Comparison of ENCODE assay signal across 11 cellular contexts in the genomic region with DNA sequence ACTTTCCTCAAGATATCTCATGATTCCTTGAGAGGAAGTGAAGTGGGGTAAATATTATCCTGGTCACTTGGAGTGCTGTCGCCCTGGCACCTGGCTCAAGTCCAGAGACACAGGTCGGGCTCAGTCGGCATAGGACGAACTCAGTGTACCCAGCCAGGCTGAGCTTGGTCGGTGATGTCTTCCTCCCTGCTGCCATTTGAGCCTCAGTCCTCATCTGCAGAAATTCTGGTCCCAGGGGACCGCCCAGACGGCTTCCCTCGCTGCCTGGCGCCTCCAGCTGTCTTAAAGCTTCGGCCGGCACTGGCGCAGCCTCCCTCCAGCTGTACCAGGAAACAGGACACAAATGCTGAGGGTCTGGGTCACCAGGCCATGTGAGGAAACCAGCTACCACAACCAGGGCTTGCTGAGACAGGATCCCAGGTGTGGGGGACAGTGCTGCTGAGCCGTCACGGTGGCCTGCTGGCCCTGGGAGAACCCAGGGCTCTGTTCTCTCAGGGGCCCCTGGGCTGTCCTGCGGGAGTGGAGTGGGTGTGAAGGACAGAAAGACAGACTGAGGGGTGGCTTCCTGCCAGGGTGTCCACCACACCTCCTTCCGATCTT. TPM values are rescaled to one million over a fixed set of nuclear protein-coding genes. Genes with fewer than 3 reads are reported as not detected.
DNase-seq lines count a peak whose midpoint lies in the region; ATAC-seq, FAIRE-seq and TF ChIP-seq lines count a peak whose summit lies in the region.
"Had no signal": no experiment of that assay in that cellular context is flagged by ENCODE, and none has a peak within 500 bp of the region (broad histone marks: within the 10 kb centered on the region; RNA-seq: fewer than 3 reads in every experiment).

No MANE protein-coding gene starts in this region.

- H3K27ac Mint-ChIP-seq in naive thymus-derived CD4-positive, alpha-beta T cell = no peak overlapping the region

- H3K79me2 ChIP-seq in SU-DHL-6 (ENCODE audit: insufficient read depth, low read length) (peaks cover under 1% of the 10 kb centered on the region; the same call in 1 of the 2 replicates), HepG2 (ENCODE audit: insufficient read depth, low read length) (no peaks in the 10 kb centered on the region)

- H3K4me3 ChIP-seq in heart left ventricle (peak overlapping the region in 4 of 12 donors; percentile 0 to 11 (median 6)), SU-DHL-6 (ENCODE audit: insufficient read depth, low read length, poor library complexity, severe bottlenecking) (no peak overlapping the region), HepG2 (replicated peaks in 1 of 3; ENCODE audit: insufficient read depth in 1 of 3, low read depth in 2 of 3, low read length in 3 of 3) (peak overlapping the region; percentile 19 to 73 (median 29)), vagina (no peak overlapping the region)
- H3K4me3 ChIP-seq in naive thymus-derived CD4-positive, alpha-beta T cell (ENCODE audit: low read length) = no peak overlapping the region
- H3K4me3 ChIP-seq: testis had no signal

- H3K4me1 Mint-ChIP-seq in naive thymus-derived CD4-positive, alpha-beta T cell = peaks cover 9 to 32% (median 22%) of the 10 kb centered on the region in 7 donors

- H3K9me3 ChIP-seq in heart left ventricle = no peaks in the 10 kb centered on the region
- H3K9me3 ChIP-seq in SU-DHL-6 (ENCODE audit: insufficient read depth, low read length) = no peaks in the 10 kb centered on the region
- no peaks in the 10 kb centered on the region for H3K9me3 ChIP-seq in HepG2 (ENCODE audit: low read length)
- H3K9me3 ChIP-seq in vagina = no peaks in the 10 kb centered on the region
- H3K9me3 ChIP-seq in naive thymus-derived CD4-positive, alpha-beta T cell (ENCODE audit: control insufficient read depth in 2 of 3, low read length in 3 of 3) = no peaks in the 10 kb centered on the region
- H3K9me3 ChIP-seq: testis had no signal

- no peaks in the 10 kb centered on the region for H3K9me3 Mint-ChIP-seq in naive thymus-derived CD4-positive, alpha-beta T cell

- WGBS in heart left ventricle, 4 donors = 26 to 36% (median 33%) methylated on average over 12 to 16 of the region's 16 CpGs
- 4% methylated on average over 10 of the region's 16 CpGs for WGBS in HepG2 (ENCODE audit: low lambda C conversion rate)

- TF ChIP-seq EP300 in HepG2 (IDR thresholded peaks at IDR 0.05; ENCODE audit: low read depth in 2 of 2, low read length in 2 of 2) (no peak), HepG2 (CRISPR knock-in tag; IDR thresholded peaks at IDR 0.05; ENCODE audit: borderline replicate concordance) (no peak)

- H3F3A ChIP-seq in SU-DHL-6 (ENCODE audit: insufficient read depth) = peaks cover 32% of the 10 kb centered on the region

- peak overlapping the region; percentile 59 for H3K4me2 ChIP-seq in SU-DHL-6 (ENCODE audit: low read depth, low read length, poor library complexity, severe bottlenecking)
- peak overlapping the region; percentile 87 for H3K4me2 ChIP-seq in HepG2 (ENCODE audit: low read depth, low read length)

- TF ChIP-seq POLR2A in heart left ventricle (IDR thresholded peaks at IDR 0.05) (no peak), HepG2 (IDR thresholded peaks at IDR 0.05; ENCODE audit: insufficient read depth in 1 of 2, low read depth in 2 of 2, low read length in 2 of 2) (no peak), vagina (IDR thresholded peaks at IDR 0.05) (no peak)

- H3K4me1 ChIP-seq in heart left ventricle (peaks cover 3 to 43% (median 31%) of the 10 kb centered on the region in 12 donors), HepG2 (ENCODE audit: insufficient read depth, low read length) (peaks cover 74% of the 10 kb centered on the region), vagina (peaks cover 35% of the 10 kb centered on the region)
- H3K4me1 ChIP-seq in naive thymus-derived CD4-positive, alpha-beta T cell (ENCODE audit: control insufficient read depth in 2 of 2, insufficient read depth in 2 of 2, low read length in 2 of 2) = peaks cover 11 to 26% of the 10 kb centered on the region in 2 donors

- no TSS peak for BruUV-seq in HepG2 (replicated peaks; lab: Mats Ljungman, UMichigan)

- H3K36me3 Mint-ChIP-seq in naive thymus-derived CD4-positive, alpha-beta T cell = no peaks in the 10 kb centered on the region

- peaks cover 0 to 4% (median 0%) of the 10 kb centered on the region in 5 donors for H3K27me3 Mint-ChIP-seq in naive thymus-derived CD4-positive, alpha-beta T cell

- no peak for TF ChIP-seq RAD21 in HepG2 (CRISPR knock-in tag; IDR thresholded peaks at IDR 0.05)

- H4K20me1 ChIP-seq in SU-DHL-6 (ENCODE audit: low read depth, low read length) (no peaks in the 10 kb centered on the region), HepG2 (ENCODE audit: insufficient read depth, low read length) (no peaks in the 10 kb centered on the region)

- DNase-seq in heart left ventricle = peak; percentile 38 to 73 (median 60)
- no peak for DNase-seq in Right ventricle myocardium inferior (ENCODE audit: missing footprints)
- no peak for DNase-seq in HepG2 (ENCODE audit: low spot score)
- DNase-seq in vagina (ENCODE audit: extremely low spot score in 2 of 2) = no peak
- DNase-seq in activated CD4-positive, CD25-positive, alpha-beta regulatory T cell (lab: John Stamatoyannopoulos, UW) = no peak
- no peak for DNase-seq in naive thymus-derived CD4-positive, alpha-beta T cell
- DNase-seq: nucleus accumbens; stimulated activated CD4-positive, alpha-beta T cell treated with anti-CD3 and anti-CD28 coated beads, Interleukin-4, amount 100 ng/mL, for 24 hours; testis had no signal

- intact Hi-C loops in heart left ventricle (cut with DNase I) = loop anchor here in 4 of 10 donors (1.0 to 10.0 kb wide), 3 partner anchors 30 to 61 kb away; no protein-coding TSS in a partner anchor
- intact Hi-C loops in Right ventricle myocardium inferior (cut with DNase I) = no loop called here
- intact Hi-C loops in HepG2 (cut with micrococcal nuclease; ENCODE audit: unreplicated experiment) = no loop called here
- intact Hi-C loops in vagina (cut with DNase I) = loop anchor here (10.0 kb wide), 1 partner anchor 49 kb away; no protein-coding TSS in a partner anchor
- intact Hi-C loops in naive thymus-derived CD4-positive, alpha-beta T cell (cut with micrococcal nuclease) = no loop called here

- CTCF ChIA-PET in HepG2 (lab: Yijun Ruan, JAX; ENCODE audit: low intra/inter-chr PET ratio, low total read pairs) = no interaction called here
- CTCF ChIA-PET in naive thymus-derived CD4-positive, alpha-beta T cell (lab: Charles Lee) = no interaction called here

- in situ Hi-C loops in HepG2 (cut with HindIII; ENCODE audit: extremely low pct_ligation_motif_present, low pct_unique_long_range_greater_than_20kb) = no loop called here

- FAIRE-seq in HepG2 (lab: Jason Lieb, UNC) = no peak

- H3K27me3 ChIP-seq in heart left ventricle (no peaks in the 10 kb centered on the region), SU-DHL-6 (ENCODE audit: low read length) (no peaks in the 10 kb centered on the region), HepG2 (ENCODE audit: control insufficient read depth in 1 of 2, insufficient read depth in 2 of 2, low read length in 2 of 2) (no peaks in the 10 kb centered on the region), vagina (no peaks in the 10 kb centered on the region)
- H3K27me3 ChIP-seq in naive thymus-derived CD4-positive, alpha-beta T cell (ENCODE audit: control insufficient read depth in 2 of 2, insufficient read depth in 2 of 2, low read length in 2 of 2) = no peaks in the 10 kb centered on the region
- H3K27me3 ChIP-seq: testis had no signal

- POLR2A ChIA-PET in HepG2 (lab: Yijun Ruan, JAX) = no interaction called here
- POLR2A ChIA-PET in naive thymus-derived CD4-positive, alpha-beta T cell (lab: Charles Lee) = no interaction called here

- H3K36me3 ChIP-seq in heart left ventricle (no peaks in the 10 kb centered on the region), SU-DHL-6 (ENCODE audit: low read length) (no peaks in the 10 kb centered on the region), HepG2 (replicated peaks in 1 of 2; ENCODE audit: control insufficient read depth in 1 of 2, insufficient read depth in 2 of 2, low read length in 2 of 2) (no peaks in the 10 kb centered on the region), vagina (no peaks in the 10 kb centered on the region)
- peaks cover 0 to 4% (median 0%) of the 10 kb centered on the region in 3 experiments for H3K36me3 ChIP-seq in naive thymus-derived CD4-positive, alpha-beta T cell (ENCODE audit: control insufficient read depth in 2 of 3, insufficient read depth in 3 of 3, low read length in 3 of 3)

- no peaks in the 10 kb centered on the region for H3K9me2 ChIP-seq in SU-DHL-6 (replicated peaks; ENCODE audit: insufficient read depth, low read length)

- peak overlapping the region in 4 of 10 donors; percentile 53 to 81 (median 70) for H3K4me3 Mint-ChIP-seq in naive thymus-derived CD4-positive, alpha-beta T cell

- peak in 2 of 4 donors; percentile 9 to 11 for ATAC-seq in heart left ventricle
- no peak for ATAC-seq in Right ventricle myocardium inferior
- ATAC-seq in HepG2 = peak; percentile 2; the same call in 1 of the 3 replicates
- no peak for ATAC-seq in naive thymus-derived CD4-positive, alpha-beta T cell
- ATAC-seq in SK-N-SH treated with all-trans-retinoic acid at 6 μM for 48 hours = no peak

- 0 out of 2 replicates have a peak overlapping the region, but pooled peaks have one; percentile 38 for H3K9ac ChIP-seq in SU-DHL-6 (ENCODE audit: low read length)
- peak overlapping the region; percentile 45; the same call in 1 of the 2 replicates for H3K9ac ChIP-seq in HepG2 (ENCODE audit: insufficient read depth, low read depth, low read length)

- H2AFZ ChIP-seq in SU-DHL-6 (ENCODE audit: low read depth, low read length, severe bottlenecking) (peak overlapping the region; percentile 8), HepG2 (ENCODE audit: low read length) (no peak overlapping the region)

- H3K27ac ChIP-seq in heart left ventricle = peak overlapping the region in 9 of 12 donors; percentile 54 to 82 (median 67)
- no peak overlapping the region for H3K27ac ChIP-seq in SU-DHL-6 (ENCODE audit: low read depth, low read length)
- no peak overlapping the region for H3K27ac ChIP-seq in HepG2 (ENCODE audit: extremely low read length, insufficient read depth, low read length)
- H3K27ac ChIP-seq in vagina = peak overlapping the region; percentile 61
- no peak overlapping the region for H3K27ac ChIP-seq in naive thymus-derived CD4-positive, alpha-beta T cell (ENCODE audit: low read depth, low read length)

- TF ChIP-seq CTCF in heart left ventricle (IDR thresholded peaks at IDR 0.05) (peak in 1 of 12 donors; percentile 8), SU-DHL-6 (IDR thresholded peaks at IDR 0.05; ENCODE audit: insufficient read depth, low read length, poor library complexity, severe bottlenecking) (no peak), HepG2 (CRISPR knock-in tag; IDR thresholded peaks at IDR 0.05) (no peak), vagina (IDR thresholded peaks at IDR 0.05) (no peak)

RNA-seq across cellular contexts. Expression of gene KLC1, which starts 5.0 kb away (rescaled TPM):
- total RNA-seq in heart left ventricle = 100 to 1,000 TPM; 127 to 241 (median 150) TPM
- 100 to 1,000 TPM; 162 to 171 TPM for polyA plus RNA-seq in heart left ventricle
- total RNA-seq in Right ventricle myocardium inferior = 151 TPM
- 57.8 and 63.5 TPM in 2 replicates for total RNA-seq in HepG2 (2016; rRNA removed; fragmentation: Illumina TruSeq; extraction: Trizol)
- 7.9 TPM in 2 replicates for total RNA-seq in HepG2 (2016; cell fraction: cytosol; rRNA removed; fragmentation: Illumina TruSeq; extraction: Trizol; ENCODE audit: low read depth)
- total RNA-seq in HepG2 (2016; cell fraction: insoluble cytoplasmic fraction; rRNA removed; fragmentation: Illumina TruSeq; extraction: Trizol) = 54.6 and 66.2 TPM in 2 replicates
- total RNA-seq in HepG2 (2016; cell fraction: membrane; rRNA removed; fragmentation: Illumina TruSeq; extraction: Trizol) = 16.0 and 16.3 TPM in 2 replicates
- total RNA-seq in HepG2 (2016; cell fraction: nucleus; rRNA removed; fragmentation: Illumina TruSeq; extraction: Trizol) = 62.3 and 79.9 TPM in 2 replicates
- polyA plus RNA-seq in HepG2 (2011; rRNA removed) = 53.2 and 61.0 TPM in 2 replicates
- polyA plus RNA-seq in HepG2 (2011; cell fraction: cytosol; rRNA removed) = 58.4 and 64.7 TPM in 2 replicates
- polyA plus RNA-seq in HepG2 (2011; cell fraction: nucleus; rRNA removed) = 171 and 186 TPM in 2 replicates
- 40.1 and 53.2 TPM in 2 replicates for polyA plus RNA-seq in HepG2 (2012)
- polyA plus RNA-seq in HepG2 (2016; cell fraction: cytosol; fragmentation: Illumina TruSeq; extraction: Trizol; ENCODE audit: low read depth) = 3.0 and 3.1 TPM in 2 replicates
- polyA plus RNA-seq in HepG2 (2016; cell fraction: insoluble cytoplasmic fraction; fragmentation: Illumina TruSeq; extraction: Trizol; ENCODE audit: low read depth) = 50.1 and 51.1 TPM in 2 replicates
- polyA plus RNA-seq in HepG2 (2016; cell fraction: membrane; fragmentation: Illumina TruSeq; extraction: Trizol; ENCODE audit: low read depth) = 7.4 and 9.4 TPM in 2 replicates
- 92.4 and 93.3 TPM in 2 replicates for polyA plus RNA-seq in HepG2 (2016; cell fraction: nucleus; fragmentation: Illumina TruSeq; extraction: Trizol; ENCODE audit: insufficient read depth, low read depth)
- 45.0 and 49.1 TPM in 2 replicates for polyA minus RNA-seq in HepG2 (2011; rRNA and poly(A)+ RNA removed; ENCODE audit: low replicate concordance)
- 30.6 and 37.7 TPM in 2 replicates for polyA minus RNA-seq in HepG2 (2011; cell fraction: cytosol; rRNA and poly(A)+ RNA removed)
- polyA minus RNA-seq in HepG2 (2011; cell fraction: nucleus; rRNA and poly(A)+ RNA removed) = 152 and 165 TPM in 2 replicates
- 322 TPM for total RNA-seq in vagina
- total RNA-seq in naive thymus-derived CD4-positive, alpha-beta T cell = 100 to 1,000 TPM; 150 to 268 (median 174) TPM
- polyA plus RNA-seq in naive thymus-derived CD4-positive, alpha-beta T cell = 10 to 100 TPM; 65.5 to 75.8 TPM

Comparison
In these comparisons a context has a peak if more than half of its experiments do, and no peak if none do; other contexts are left out.
1. DNase-seq: peak in heart left ventricle (5 of 5); none in Right ventricle myocardium inferior (single experiment), HepG2 (single experiment), vagina (0 of 2), activated CD4-positive, CD25-positive, alpha-beta regulatory T cell (0 of 4) and naive thymus-derived CD4-positive, alpha-beta T cell (0 of 9).
2. H3K27ac ChIP-seq: peak in heart left ventricle (9 of 12) and vagina (single experiment); none in SU-DHL-6 (single experiment), HepG2 (single experiment) and naive thymus-derived CD4-positive, alpha-beta T cell (single experiment).
3. H3K4me3 ChIP-seq: peak in HepG2 (3 of 3); none in SU-DHL-6 (single experiment), vagina (0 of 2) and naive thymus-derived CD4-positive, alpha-beta T cell (single experiment).